In the genomic region with DNA sequence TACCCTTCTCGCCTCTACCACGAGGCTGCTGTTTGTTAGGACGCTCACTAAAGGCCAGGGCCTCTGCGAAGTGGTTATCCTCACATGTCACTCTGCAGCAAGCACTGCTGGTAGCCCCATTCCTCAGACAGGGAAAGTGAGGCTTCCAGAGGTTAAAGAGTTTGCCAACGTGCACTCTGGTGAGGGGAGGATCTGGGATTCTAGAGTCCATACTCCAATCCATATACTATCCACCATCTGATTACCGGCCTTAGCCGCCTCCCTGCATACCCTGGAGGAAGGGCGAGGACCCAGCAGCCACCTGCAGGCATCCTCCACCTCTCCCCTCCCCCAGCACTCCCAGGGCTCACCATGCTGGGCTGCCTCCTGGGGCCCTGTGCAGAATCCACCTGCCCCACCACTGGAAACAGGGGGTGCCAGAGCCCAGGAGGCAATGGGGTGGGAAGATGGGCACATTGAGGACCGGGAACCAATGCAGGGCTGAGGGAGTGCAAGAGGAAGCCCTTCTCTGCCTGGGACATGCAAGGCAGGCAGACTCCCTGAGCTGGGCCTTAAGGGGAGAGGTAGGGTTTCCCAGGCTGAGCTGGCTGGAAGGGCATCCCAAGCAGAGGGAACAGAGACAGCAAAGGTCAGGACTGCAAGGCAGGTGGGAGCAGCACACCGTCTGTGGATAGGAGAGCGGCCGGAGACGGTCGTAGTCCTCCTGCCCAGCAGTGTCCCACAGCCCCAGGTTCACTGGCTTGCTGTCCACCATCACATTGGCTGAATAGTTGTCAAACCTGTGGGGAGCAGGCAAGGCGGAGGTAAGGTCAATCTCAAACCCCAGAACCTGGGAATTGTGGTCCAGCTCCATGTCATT, we compare ENCODE assay signal across 1 cellular context.
TF ChIP-seq lines count a peak whose summit lies in the region.

No MANE protein-coding gene starts in this region.

TF ChIP-seq in HepG2, 621 proteins besides CTCF, POLR2A, EP300 and RAD21:
- TF ChIP-seq NFATC3 (CRISPR knock-in tag; IDR thresholded peaks at IDR 0.05) (no peak), ZNF629 (CRISPR knock-in tag; conservative IDR thresholded peaks at IDR 0.05) (peak; percentile 83)
